Comparison of ENCODE assay signal across 14 cellular contexts in genomic region chr3:82157952-82158351, GRCh38.
DNase-seq lines count a peak whose midpoint lies in the region; ATAC-seq, FAIRE-seq and TF ChIP-seq lines count a peak whose summit lies in the region.
"Had no signal": no experiment of that assay in that cellular context is flagged by ENCODE, and none has a peak within 500 bp of the region (broad histone marks: within the 10 kb centered on the region; RNA-seq: fewer than 3 reads in every experiment).

No MANE protein-coding gene starts in this region.

- no peaks in the 10 kb centered on the region for H3K9me3 Mint-ChIP-seq in activated T-helper 2 cell treated with anti-CD3 and anti-CD28 coated beads, Interferon-gamma antibody, Interleukin-2, Interleukin-4, amounts not matched to agents 10 μg/mL and 5 μg/mL and 100 μg/mL, durations not matched to agents 14 hours and 24 hours and 36 hours

- no peaks in the 10 kb centered on the region for H3K27me3 ChIP-seq in esophagus muscularis mucosa
- H3K27me3 ChIP-seq: suprapubic skin had no signal

- TF ChIP-seq POLR2A in H54 (IDR thresholded peaks at IDR 0.05; ENCODE audit: low read depth, low read length), result no peak
- no peak for TF ChIP-seq POLR2A in esophagus muscularis mucosa (IDR thresholded peaks at IDR 0.05; ENCODE audit: low read depth)

- no peaks in the 10 kb centered on the region for H3K4me1 ChIP-seq in esophagus muscularis mucosa
- H3K4me1 ChIP-seq: suprapubic skin had no signal

- no peak overlapping the region for H3K27ac ChIP-seq in esophagus muscularis mucosa (replicated peaks in 1 of 4)
- H3K27ac ChIP-seq: suprapubic skin had no signal

- FAIRE-seq in H54 (lab: Jason Lieb, UNC), result peak; percentile 67

- H3K9me3 ChIP-seq in esophagus muscularis mucosa, result no peaks in the 10 kb centered on the region
- H3K9me3 ChIP-seq: suprapubic skin had no signal

- no peak overlapping the region for H3K4me3 Mint-ChIP-seq in activated T-helper 2 cell treated with anti-CD3 and anti-CD28 coated beads, Interferon-gamma antibody, Interleukin-2, Interleukin-4, amounts not matched to agents 10 μg/mL and 5 μg/mL and 100 μg/mL, durations not matched to agents 14 hours and 24 hours and 36 hours (ENCODE audit: low read depth)
- H3K4me3 Mint-ChIP-seq: naive thymus-derived CD4-positive, alpha-beta T cell; T-helper 17 cell had no signal

- ATAC-seq in SK-N-SH treated with all-trans-retinoic acid at 6 μM for 48 hours (no peak; the same call in 2 of the 3 replicates), HG03039 (IDR thresholded peaks at IDR 0.05; ENCODE audit: unreplicated experiment) (no peak)
- ATAC-seq: left cardiac atrium; naive thymus-derived CD4-positive, alpha-beta T cell; T-helper 17 cell had no signal

- TF ChIP-seq EP300 in esophagus muscularis mucosa (IDR thresholded peaks at IDR 0.05), result no peak

- H3K36me3 Mint-ChIP-seq in activated T-helper 2 cell treated with anti-CD3 and anti-CD28 coated beads, Interferon-gamma antibody, Interleukin-2, Interleukin-4, amounts not matched to agents 10 μg/mL and 5 μg/mL and 100 μg/mL, durations not matched to agents 14 hours and 24 hours and 36 hours (ENCODE audit: low read depth), result no peaks in the 10 kb centered on the region

- 77% methylated on average over 5 of the region's 5 CpGs for WGBS in esophagus muscularis mucosa

- H3K27me3 Mint-ChIP-seq in activated T-helper 2 cell treated with anti-CD3 and anti-CD28 coated beads, Interferon-gamma antibody, Interleukin-2, Interleukin-4, amounts not matched to agents 10 μg/mL and 5 μg/mL and 100 μg/mL, durations not matched to agents 14 hours and 24 hours and 36 hours (ENCODE audit: low read depth), result no peaks in the 10 kb centered on the region
- H3K27me3 Mint-ChIP-seq: T-helper 17 cell had no signal

- no peaks in the 10 kb centered on the region for H3K4me1 Mint-ChIP-seq in activated T-helper 2 cell treated with anti-CD3 and anti-CD28 coated beads, Interferon-gamma antibody, Interleukin-2, Interleukin-4, amounts not matched to agents 10 μg/mL and 5 μg/mL and 100 μg/mL, durations not matched to agents 14 hours and 24 hours and 36 hours (ENCODE audit: low read depth)
- H3K4me1 Mint-ChIP-seq: naive thymus-derived CD4-positive, alpha-beta T cell; T-helper 17 cell had no signal

- TF ChIP-seq CTCF in fibroblast of mammary gland (conservative IDR thresholded peaks at IDR 0.05; ENCODE audit: control insufficient read depth, insufficient read depth, low read depth, low read length), result no peak
- TF ChIP-seq CTCF in esophagus muscularis mucosa (IDR thresholded peaks at IDR 0.05), result no peak

- no peak overlapping the region for H3K27ac Mint-ChIP-seq in activated T-helper 2 cell treated with anti-CD3 and anti-CD28 coated beads, Interferon-gamma antibody, Interleukin-2, Interleukin-4, amounts not matched to agents 10 μg/mL and 5 μg/mL and 100 μg/mL, durations not matched to agents 14 hours and 24 hours and 36 hours
- H3K27ac Mint-ChIP-seq: naive thymus-derived CD4-positive, alpha-beta T cell; T-helper 17 cell had no signal

- DNase-seq in H54 (ENCODE audit: insufficient read length, low spot score) (peak; percentile 5), fibroblast of mammary gland (ENCODE audit: low read depth) (peak; percentile 89), smooth muscle cell of the brain vasculature (ENCODE audit: low read depth, low spot score) (peak; percentile 12), esophagus muscularis mucosa (ENCODE audit: extremely low spot score) (no peak)
- DNase-seq in activated T-helper 2 cell treated with anti-CD3 and anti-CD28 coated beads, Interferon-gamma antibody, Interleukin-2, Interleukin-4, amounts not matched to agents 10 μg/mL and 5 μg/mL and 100 μg/mL, durations not matched to agents 14 hours and 24 hours and 36 hours (ENCODE audit: low spot score), result no peak
- DNase-seq: activated gamma-delta T cell; cerebellar nuclear complex; left cardiac atrium; naive thymus-derived CD4-positive, alpha-beta T cell; NCI-H2171 treated with DMSO at 0.1 percent for 48 hours; T-helper 17 cell had no signal

- intact Hi-C loops in activated T-helper 2 cell treated with anti-CD3 and anti-CD28 coated beads, Interferon-gamma antibody, Interleukin-2, Interleukin-4, amounts not matched to agents 10 μg/mL and 5 μg/mL and 100 μg/mL, durations not matched to agents 14 hours and 24 hours and 36 hours (cut with micrococcal nuclease), result no loop called here
- intact Hi-C loops in esophagus muscularis mucosa (cut with DNase I), result no loop called here

- no peak overlapping the region for H3K4me3 ChIP-seq in fibroblast of mammary gland (ENCODE audit: control insufficient read depth, low read depth, low read length)
- no peak overlapping the region for H3K4me3 ChIP-seq in esophagus muscularis mucosa
- H3K4me3 ChIP-seq: suprapubic skin had no signal

- no peaks in the 10 kb centered on the region for H3K36me3 ChIP-seq in esophagus muscularis mucosa
- H3K36me3 ChIP-seq: suprapubic skin had no signal

TF ChIP-seq in SK-N-SH treated with all-trans-retinoic acid at 6 μM for 48 hours, 23 proteins besides CTCF, POLR2A, EP300 and RAD21:
- TF ChIP-seq PATZ1 (CRISPR knock-in tag; IDR thresholded peaks at IDR 0.05; ENCODE audit: borderline replicate concordance) (peak; percentile 72; the same call in 1 of the 2 replicates), PPARA (CRISPR knock-in tag; IDR thresholded peaks at IDR 0.05; ENCODE audit: borderline replicate concordance) (no peak)

Comparison
In these comparisons a context has a peak if more than half of its experiments do, and no peak if none do; other contexts are left out.
1. DNase-seq: peak in H54 (single experiment), fibroblast of mammary gland (single experiment) and smooth muscle cell of the brain vasculature (single experiment); none in activated T-helper 2 cell treated with anti-CD3 and anti-CD28 coated beads, Interferon-gamma antibody, Interleukin-2, Interleukin-4, amounts not matched to agents 10 μg/mL and 5 μg/mL and 100 μg/mL, durations not matched to agents 14 hours and 24 hours and 36 hours (single experiment) and esophagus muscularis mucosa (single experiment).